Comparison of ENCODE assay signal across 8 cellular contexts in the genomic region with DNA sequence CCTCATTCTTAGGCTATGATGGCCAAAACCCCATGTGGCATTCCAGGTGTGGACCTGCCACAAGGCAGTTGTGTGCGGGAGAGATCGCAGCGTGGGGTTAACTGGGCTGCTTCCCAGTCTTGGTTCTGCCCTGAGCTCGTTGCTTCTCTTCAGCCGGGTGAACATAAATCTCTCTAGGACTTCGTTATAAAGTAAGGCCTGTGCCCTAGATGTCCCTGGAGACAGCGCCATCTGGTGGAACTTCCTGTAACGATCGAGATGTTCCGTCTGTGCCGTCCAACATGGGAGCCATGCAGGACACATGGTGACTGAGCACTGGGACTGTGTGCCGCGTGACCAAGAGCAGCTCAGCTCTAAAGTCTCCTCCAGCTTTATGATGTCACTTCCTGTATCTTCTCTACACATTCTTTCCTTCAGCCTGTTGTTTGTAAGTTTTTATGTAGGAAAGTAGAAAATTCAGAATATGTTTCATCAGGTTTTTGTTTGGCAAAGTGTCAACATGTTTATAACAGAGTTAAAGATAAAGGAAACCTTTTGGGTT. TPM values are rescaled to one million over a fixed set of nuclear protein-coding genes. Genes with fewer than 3 reads are reported as not detected.
A peak's percentile ranks its signal among the peaks of the same experiment; 100 is the strongest.
DNase-seq lines count a peak whose midpoint lies in the region; ATAC-seq and TF ChIP-seq lines count a peak whose summit lies in the region.

No MANE protein-coding gene starts in this region.

- intact Hi-C loops in OCI-LY7 (cut with micrococcal nuclease; ENCODE audit: unreplicated experiment) (loop anchor here (5.0 kb wide), 1 partner anchor 718 kb away; no protein-coding TSS in a partner anchor), testis (cut with DNase I; ENCODE audit: low total_unique reads) (no loop called here)

- H3K9ac ChIP-seq in fibroblast of lung (ENCODE audit: insufficient read depth, low read length) = no peak overlapping the region

- H4K20me1 ChIP-seq in OCI-LY7 (ENCODE audit: insufficient read depth, low read length) (no peaks in the 10 kb centered on the region), fibroblast of lung (ENCODE audit: control insufficient read depth, extremely low read depth, insufficient read depth, low read length) (no peaks in the 10 kb centered on the region)

- CTCF ChIA-PET in OCI-LY7 (lab: Charles Lee; ENCODE audit: unreplicated experiment) = interaction anchor here (1.0 kb wide), 2 partner anchors 9 to 10 kb away, joined by 3 to 5 read pairs; no protein-coding TSS in a partner anchor

- DNase-seq in DMS114 treated with DMSO at 0.1 percent for 48 hours (lab: John Stamatoyannopoulos, UW; ENCODE audit: unreplicated experiment) (peak; percentile 28), OCI-LY7 (ENCODE audit: low spot score) (peak; percentile 85), activated T-cell treated with anti-CD3 and anti-CD28 coated beads for 48 hours (ENCODE audit: low read depth) (peak; percentile 76), fibroblast of lung (ENCODE audit: low read depth in 2 of 2) (peak; percentile 74 to 80), testis (peak; percentile 90)

- no TSS peak for BruUV-seq in OCI-LY7 (replicated peaks; lab: Mats Ljungman, UMichigan)

- H3K27ac ChIP-seq in OCI-LY7 (ENCODE audit: low read depth, low read length, poor library complexity, severe bottlenecking) (no peak overlapping the region), fibroblast of lung (ENCODE audit: insufficient read depth, low read length) (no peak overlapping the region), neutrophil (no peak overlapping the region), testis (no peak overlapping the region)

- peak overlapping the region; percentile 86 for H2AFZ ChIP-seq in OCI-LY7 (ENCODE audit: low read length)
- H2AFZ ChIP-seq in fibroblast of lung (ENCODE audit: low read length) = no peak overlapping the region

- WGBS in testis, 2 donors = 32 to 52% methylated on average over 13 of the region's 13 CpGs

- peak; percentile 86 for TF ChIP-seq CTCF in OCI-LY7 (conservative IDR thresholded peaks at IDR 0.05; ENCODE audit: low read length)
- peak; percentile 66 to 69 for TF ChIP-seq CTCF in fibroblast of lung (conservative IDR thresholded peaks at IDR 0.05 in 1 of 2, IDR thresholded peaks at IDR 0.05 in 1 of 2; ENCODE audit: low read depth in 1 of 2, low read length in 2 of 2)
- TF ChIP-seq CTCF in neutrophil (IDR thresholded peaks at IDR 0.05) = peak; percentile 58
- peak; percentile 48 to 75 (median 61) for TF ChIP-seq CTCF in testis (IDR thresholded peaks at IDR 0.05)

- TF ChIP-seq RAD21 in Ishikawa (IDR thresholded peaks at IDR 0.05; ENCODE audit: low read depth) = peak; percentile 82

- no peaks in the 10 kb centered on the region for H3K36me3 ChIP-seq in OCI-LY7 (ENCODE audit: insufficient read depth, low read length)
- no peaks in the 10 kb centered on the region for H3K36me3 ChIP-seq in fibroblast of lung (ENCODE audit: control insufficient read depth, insufficient read depth, low read length)
- no peaks in the 10 kb centered on the region for H3K36me3 ChIP-seq in neutrophil
- no peaks in the 10 kb centered on the region for H3K36me3 ChIP-seq in testis (ENCODE audit: low read depth, missing control alignments)

- no peaks in the 10 kb centered on the region for H3K9me2 ChIP-seq in OCI-LY7 (ENCODE audit: insufficient read depth, low read length)

- no peak for TF ChIP-seq POLR2A in testis (IDR thresholded peaks at IDR 0.05)

- POLR2A ChIA-PET in OCI-LY7 (lab: Charles Lee) = interaction anchor here (0.6 kb wide), 1 partner anchor 585 kb away, joined by 3 read pairs; no protein-coding TSS in a partner anchor

- H3K79me2 ChIP-seq in OCI-LY7 (ENCODE audit: insufficient read depth, low read depth, low read length) (no peaks in the 10 kb centered on the region), fibroblast of lung (ENCODE audit: control insufficient read depth, insufficient read depth, low read length) (no peaks in the 10 kb centered on the region)

- H3K27me3 ChIP-seq in fibroblast of lung (ENCODE audit: control insufficient read depth, insufficient read depth, low read length) = no peaks in the 10 kb centered on the region
- peaks cover 10% of the 10 kb centered on the region for H3K27me3 ChIP-seq in neutrophil
- no peaks in the 10 kb centered on the region for H3K27me3 ChIP-seq in testis

- TF ChIP-seq EP300 in Ishikawa (IDR thresholded peaks at IDR 0.05; ENCODE audit: borderline replicate concordance) = no peak

- H3K9me3 ChIP-seq in OCI-LY7 (ENCODE audit: low read length) (no peaks in the 10 kb centered on the region), fibroblast of lung (ENCODE audit: control insufficient read depth, insufficient read depth, low read depth, low read length) (no peaks in the 10 kb centered on the region), neutrophil (no peaks in the 10 kb centered on the region), testis (no peaks in the 10 kb centered on the region)

- ATAC-seq in GM21515 (IDR thresholded peaks at IDR 0.05; ENCODE audit: unreplicated experiment) = peak; percentile 75

- H3K4me3 ChIP-seq in OCI-LY7 (ENCODE audit: low read depth, low read length, poor library complexity, severe bottlenecking) = no peak overlapping the region
- no peak overlapping the region for H3K4me3 ChIP-seq in fibroblast of lung (replicated peaks in 1 of 4; ENCODE audit: control extremely low read depth in 1 of 4, insufficient read depth in 1 of 4, low read depth in 3 of 4, low read length in 4 of 4)
- no peak overlapping the region for H3K4me3 ChIP-seq in neutrophil (ENCODE audit: low read depth in 1 of 2, low read length in 1 of 2)
- H3K4me3 ChIP-seq in testis = no peak overlapping the region

- H3K4me2 ChIP-seq in OCI-LY7 (ENCODE audit: low read length) (no peak overlapping the region), fibroblast of lung (ENCODE audit: extremely low read depth, insufficient read depth, low read length) (no peak overlapping the region)

- H3K4me1 ChIP-seq in OCI-LY7 (ENCODE audit: insufficient read depth, low read length, poor library complexity, severe bottlenecking) = no peaks in the 10 kb centered on the region
- peaks cover 3% of the 10 kb centered on the region for H3K4me1 ChIP-seq in fibroblast of lung (ENCODE audit: control insufficient read depth, extremely low read depth, insufficient read depth, low read length)
- H3K4me1 ChIP-seq in neutrophil (ENCODE audit: control insufficient read depth in 1 of 2, insufficient read depth in 1 of 2, low read depth in 1 of 2, low read length in 1 of 2) = peaks cover 8 to 9% of the 10 kb centered on the region in 2 experiments
- H3K4me1 ChIP-seq in testis = no peaks in the 10 kb centered on the region

TF ChIP-seq in Ishikawa, 13 proteins besides CTCF, POLR2A, EP300 and RAD21:
- peak; percentile 75 for TF ChIP-seq USF1 (IDR thresholded peaks at IDR 0.05)
- TF ChIP-seq EGR1 (IDR thresholded peaks at IDR 0.05) = no peak
- TF ChIP-seq CREB1 (IDR thresholded peaks at IDR 0.05; ENCODE audit: low read depth) = no peak
- TF ChIP-seq TCF12 (IDR thresholded peaks at IDR 0.05; ENCODE audit: low read depth) = no peak
- no peak for TF ChIP-seq FOXM1 (IDR thresholded peaks at IDR 0.05; ENCODE audit: borderline replicate concordance, low read depth)
- TF ChIP-seq ZBTB7A (IDR thresholded peaks at IDR 0.05; ENCODE audit: low read depth) = no peak
- TF ChIP-seq, protein P1, sequence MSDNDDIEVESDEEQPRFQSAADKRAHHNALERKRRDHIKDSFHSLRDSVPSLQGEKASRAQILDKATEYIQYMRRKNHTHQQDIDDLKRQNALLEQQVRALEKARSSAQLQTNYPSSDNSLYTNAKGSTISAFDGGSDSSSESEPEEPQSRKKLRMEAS (IDR thresholded peaks at IDR 0.05) = peak; percentile 75
- TF ChIP-seq YY1 (IDR thresholded peaks at IDR 0.05; ENCODE audit: low read depth) = peak; percentile 83

RNA-seq across cellular contexts. Expression of gene RPP40, which starts 26.8 kb away (rescaled TPM):
- total RNA-seq in OCI-LY7 (2014; rRNA removed; shearing (Covaris generic)) = 8.0 and 22.7 TPM in 2 replicates
- total RNA-seq in OCI-LY7 (2022) = 9.6 and 12.2 TPM in 2 replicates
- 12.1 and 27.6 TPM in 2 replicates for total RNA-seq in fibroblast of lung
- 8.3 and 11.6 TPM in 2 replicates for polyA plus RNA-seq in fibroblast of lung
- polyA plus RNA-seq in fibroblast of lung (2012) = 11.3 and 15.8 TPM in 2 replicates
- 2.1 and 2.9 TPM in 2 replicates for polyA minus RNA-seq in fibroblast of lung (ENCODE audit: low replicate concordance)
- total RNA-seq in testis = 10 to 100 TPM in 1 of 2 donors, 1 to 10 TPM in 1; 8.0 to 10.8 TPM
- polyA plus RNA-seq in testis (ENCODE audit: insufficient read depth, low read depth, low replicate concordance) = 14.5 TPM

RNA-seq across cellular contexts. Expression of gene PPP1R3G, which starts 54.5 kb away (rescaled TPM):
- total RNA-seq in OCI-LY7 (2014; rRNA removed; shearing (Covaris generic)) = 0.10 and 0.13 TPM in 2 replicates
- total RNA-seq in OCI-LY7 (2022) (0.10 TPM in 1 of 2 replicates, not detected in the other), fibroblast of lung (2.1 and 3.3 TPM in 2 replicates), testis (1 to 10 TPM in 1 of 2 donors, under 1 TPM in 1; 0.93 to 1.3 TPM)
- polyA plus RNA-seq in fibroblast of lung (0.10 and 0.72 TPM in 2 replicates), testis (ENCODE audit: insufficient read depth, low read depth, low replicate concordance) (0.55 TPM)
- polyA plus RNA-seq in fibroblast of lung (2012) = 0.30 and 1.4 TPM in 2 replicates
- polyA minus RNA-seq in fibroblast of lung (ENCODE audit: low replicate concordance) = 0.08 TPM in 1 of 2 replicates, not detected in the other

Comparison
In these comparisons a context has a peak if more than half of its experiments do, and no peak if none do; other contexts are left out.
1. DNase-seq: peak in every context shown above with its lines; median percentile 90 in testis; 85 in OCI-LY7; 77 in fibroblast of lung; 76 in activated T-cell treated with anti-CD3 and anti-CD28 coated beads for 48 hours; 28 in DMS114 treated with DMSO at 0.1 percent for 48 hours.